ENCODE assay signal across 8 cellular contexts in genomic region chr2:232418466-232419244, GRCh38. TPM values are rescaled to one million over a fixed set of nuclear protein-coding genes. Genes with fewer than 3 reads are reported as not detected.
A peak's percentile ranks its signal among the peaks of the same experiment; 100 is the strongest.
DNase-seq lines count a peak whose midpoint lies in the region; ATAC-seq and TF ChIP-seq lines count a peak whose summit lies in the region.
"Had no signal": no experiment of that assay in that cellular context is flagged by ENCODE, and none has a peak within 500 bp of the region (broad histone marks: within the 10 kb centered on the region; RNA-seq: fewer than 3 reads in every experiment).

No MANE protein-coding gene starts in this region.

- H3K79me2 ChIP-seq in GM23338 (replicated peaks; ENCODE audit: insufficient read depth): peaks cover 19% of the 10 kb centered on the region; the same call in 1 of the 2 replicates

- no peak for TF ChIP-seq POLR2A in esophagus muscularis mucosa (IDR thresholded peaks at IDR 0.05; ENCODE audit: low read depth)
- TF ChIP-seq POLR2A in sigmoid colon (IDR thresholded peaks at IDR 0.05): no peak

- H3K27ac ChIP-seq in GM23338 (ENCODE audit: low read depth): no peak overlapping the region
- H3K27ac ChIP-seq in esophagus muscularis mucosa (replicated peaks in 1 of 4): no peak overlapping the region
- no peak overlapping the region for H3K27ac ChIP-seq in sigmoid colon

- peaks cover 44% of the 10 kb centered on the region for H3K27me3 ChIP-seq in GM23338 (ENCODE audit: insufficient read depth)
- peaks cover 31% of the 10 kb centered on the region for H3K27me3 ChIP-seq in NT2/D1 (ENCODE audit: insufficient read depth, insufficient read length)
- peaks cover 0 to 90% (median 34%) of the 10 kb centered on the region in 4 donors for H3K27me3 ChIP-seq in esophagus muscularis mucosa
- peaks cover 20 to 78% (median 55%) of the 10 kb centered on the region in 3 donors for H3K27me3 ChIP-seq in sigmoid colon

- ATAC-seq in GM23338 (peak; percentile 1), GM18870 (IDR thresholded peaks at IDR 0.05; ENCODE audit: unreplicated experiment) (no peak), GM19328 (IDR thresholded peaks at IDR 0.05; ENCODE audit: unreplicated experiment) (no peak)

- WGBS in esophagus muscularis mucosa: 0% methylated on average over 15 of the region's 49 CpGs
- WGBS in sigmoid colon, 2 donors: 3% methylated on average over 49 of the region's 49 CpGs

- peaks cover 17% of the 10 kb centered on the region for H3K4me1 ChIP-seq in GM23338 (ENCODE audit: insufficient read depth)
- H3K4me1 ChIP-seq in NT2/D1 (ENCODE audit: insufficient read depth, insufficient read length): peaks cover 34% of the 10 kb centered on the region
- peaks cover 18 to 32% (median 26%) of the 10 kb centered on the region in 4 donors for H3K4me1 ChIP-seq in esophagus muscularis mucosa
- H3K4me1 ChIP-seq in sigmoid colon: peaks cover 0 to 30% (median 22%) of the 10 kb centered on the region in 4 donors

- peaks cover 13% of the 10 kb centered on the region for H3F3A ChIP-seq in GM23338 (replicated peaks; ENCODE audit: low read depth)

- H4K20me1 ChIP-seq in GM23338 (replicated peaks; ENCODE audit: insufficient read depth): 0 out of 2 replicates have a peak, but pooled peaks cover under 1% of the 10 kb centered on the region

- H3K27me3 Mint-ChIP-seq in GM23338 (ENCODE audit: insufficient read depth, low read depth, poor library complexity): peaks cover 58% of the 10 kb centered on the region

- H3K9me3 ChIP-seq in NT2/D1 (ENCODE audit: insufficient read depth, low read length) (no peaks in the 10 kb centered on the region), esophagus muscularis mucosa (peaks cover 0 to 9% (median 8%) of the 10 kb centered on the region in 4 donors), sigmoid colon (no peaks in the 10 kb centered on the region)

- peaks cover 25% of the 10 kb centered on the region for H3K36me3 Mint-ChIP-seq in GM23338 (ENCODE audit: low read depth)

- H3K4me3 Mint-ChIP-seq in GM23338: peak overlapping the region; percentile 83

- peak overlapping the region; percentile 74 for H2AFZ ChIP-seq in GM23338

- intact Hi-C loops in esophagus muscularis mucosa (cut with DNase I) (no loop called here), sigmoid colon (cut with DNase I) (no loop called here)

- peak overlapping the region; percentile 91 for H3K4me3 ChIP-seq in GM23338
- H3K4me3 ChIP-seq in NT2/D1 (ENCODE audit: insufficient read length, low read depth): peak overlapping the region; percentile 93
- H3K4me3 ChIP-seq in esophagus muscularis mucosa: peak overlapping the region; percentile 39 to 52 (median 44)
- H3K4me3 ChIP-seq in sigmoid colon: peak overlapping the region in 3 of 4 donors; percentile 12 to 36 (median 35)

- H3K9me2 ChIP-seq in GM23338 (ENCODE audit: insufficient read depth): 0 out of 2 replicates have a peak, but pooled peaks cover 3% of the 10 kb centered on the region

- TF ChIP-seq EP300 in esophagus muscularis mucosa (IDR thresholded peaks at IDR 0.05) (no peak), sigmoid colon (IDR thresholded peaks at IDR 0.05) (no peak)

- peaks cover 16% of the 10 kb centered on the region for H3K9me3 Mint-ChIP-seq in GM23338

- peak overlapping the region; percentile 96 for H3K4me2 ChIP-seq in GM23338

- H3K27ac Mint-ChIP-seq in GM23338: no peak overlapping the region

- TF ChIP-seq CTCF in GM23338 (conservative IDR thresholded peaks at IDR 0.05; ENCODE audit: low read depth in 2 of 2) (no peak), esophagus muscularis mucosa (IDR thresholded peaks at IDR 0.05) (no peak), sigmoid colon (IDR thresholded peaks at IDR 0.05) (no peak)

- H3K36me3 ChIP-seq in GM23338 (ENCODE audit: insufficient read depth) (no peaks in the 10 kb centered on the region), NT2/D1 (ENCODE audit: insufficient read depth, insufficient read length, low read length) (peaks cover 12% of the 10 kb centered on the region), esophagus muscularis mucosa (no peaks in the 10 kb centered on the region), sigmoid colon (no peaks in the 10 kb centered on the region)

- H3K4me1 Mint-ChIP-seq in GM23338: peaks cover 24% of the 10 kb centered on the region

- H3K9ac ChIP-seq in NT2/D1 (ENCODE audit: insufficient read length, low read depth): peak overlapping the region; percentile 99

- DNase-seq in GM23338 (ENCODE audit: low spot score) (peak; percentile 70), NT2/D1 (ENCODE audit: low read depth, low spot score) (no peak), esophagus muscularis mucosa (ENCODE audit: extremely low spot score) (no peak), sigmoid colon (peak; percentile 45), activated gamma-delta T cell treated with Interleukin-2 at 50 U/mL for 16 hours (no peak)

TF ChIP-seq in GM23338, 12 proteins besides CTCF, POLR2A, EP300 and RAD21 (continues in another document):
- TF ChIP-seq ETS1 (IDR thresholded peaks at IDR 0.05) (no peak), POLR2AphosphoS5 (IDR thresholded peaks at IDR 0.05; ENCODE audit: low read depth) (0 out of 2 replicates have a peak, but pooled peaks have one; percentile 16), ZNF114 (CRISPR knock-in tag; IDR thresholded peaks at IDR 0.05) (no peak), JUNB (IDR thresholded peaks at IDR 0.05; ENCODE audit: unreplicated experiment) (no peak), STAT1 (IDR thresholded peaks at IDR 0.05; ENCODE audit: unreplicated experiment) (no peak), REST (IDR thresholded peaks at IDR 0.05; ENCODE audit: unreplicated experiment) (no peak), EZH2phosphoT487 (IDR thresholded peaks at IDR 0.05; ENCODE audit: unreplicated experiment) (peak; percentile 8)

RNA-seq across cellular contexts. Expression of gene ALPG, which starts 12.0 kb away (rescaled TPM):
- total RNA-seq in GM23338 (2014; rRNA removed; shearing (Covaris generic)): 2.5 and 3.8 TPM in 2 replicates
- 0.89 and 1.4 TPM in 2 replicates for polyA plus RNA-seq in GM23338 (2016; fragmentation: Nextera tagmentation; extraction: Ambion mirVana)
- not detected for total RNA-seq in esophagus muscularis mucosa
- total RNA-seq in sigmoid colon: not detected
- polyA plus RNA-seq in sigmoid colon: under 1 TPM in 1 of 3 donors, not detected in 2; 0.10 TPM
- total RNA-seq: glomerular endothelial cell had no signal

RNA-seq across cellular contexts. Expression of gene ALPI, which starts 37.3 kb away (rescaled TPM):
- total RNA-seq in GM23338 (2014; rRNA removed; shearing (Covaris generic)): not detected in 2 replicates
- polyA plus RNA-seq in GM23338 (2016; fragmentation: Nextera tagmentation; extraction: Ambion mirVana) (not detected in 2 replicates), sigmoid colon (10 to 100 TPM in 1 of 3 donors, 1 to 10 TPM in 2; 5.3 to 10.2 (median 7.2) TPM)
- total RNA-seq in esophagus muscularis mucosa (under 1 TPM in 1 of 4 donors, not detected in 3; 0.17 TPM), sigmoid colon (not detected)
- total RNA-seq: glomerular endothelial cell had no signal

RNA-seq across cellular contexts. Expression of gene ALPP, which starts 40.1 kb away (rescaled TPM):
- total RNA-seq in GM23338 (2014; rRNA removed; shearing (Covaris generic)): 0.28 and 0.31 TPM in 2 replicates
- polyA plus RNA-seq in GM23338 (2016; fragmentation: Nextera tagmentation; extraction: Ambion mirVana): 0.07 TPM in 1 of 2 replicates, not detected in the other
- under 1 TPM in 1 of 4 donors, not detected in 3; 0.06 TPM for total RNA-seq in esophagus muscularis mucosa
- not detected for total RNA-seq in sigmoid colon
- under 1 TPM in 1 of 3 donors, not detected in 2; 0.03 TPM for polyA plus RNA-seq in sigmoid colon
- total RNA-seq: glomerular endothelial cell had no signal

Comparison
In these comparisons a context has a peak if more than half of its experiments do, and no peak if none do; other contexts are left out.
1. DNase-seq: peak in GM23338 (single experiment) and sigmoid colon (single experiment); none in NT2/D1 (single experiment), esophagus muscularis mucosa (single experiment) and activated gamma-delta T cell treated with Interleukin-2 at 50 U/mL for 16 hours (single experiment).
2. H3K4me3 ChIP-seq: peak in every context shown above with its lines; median percentile 93 in NT2/D1; 91 in GM23338; 44 in esophagus muscularis mucosa; 35 in sigmoid colon.